ENCODE assay signal across 8 cellular contexts in the genomic region with DNA sequence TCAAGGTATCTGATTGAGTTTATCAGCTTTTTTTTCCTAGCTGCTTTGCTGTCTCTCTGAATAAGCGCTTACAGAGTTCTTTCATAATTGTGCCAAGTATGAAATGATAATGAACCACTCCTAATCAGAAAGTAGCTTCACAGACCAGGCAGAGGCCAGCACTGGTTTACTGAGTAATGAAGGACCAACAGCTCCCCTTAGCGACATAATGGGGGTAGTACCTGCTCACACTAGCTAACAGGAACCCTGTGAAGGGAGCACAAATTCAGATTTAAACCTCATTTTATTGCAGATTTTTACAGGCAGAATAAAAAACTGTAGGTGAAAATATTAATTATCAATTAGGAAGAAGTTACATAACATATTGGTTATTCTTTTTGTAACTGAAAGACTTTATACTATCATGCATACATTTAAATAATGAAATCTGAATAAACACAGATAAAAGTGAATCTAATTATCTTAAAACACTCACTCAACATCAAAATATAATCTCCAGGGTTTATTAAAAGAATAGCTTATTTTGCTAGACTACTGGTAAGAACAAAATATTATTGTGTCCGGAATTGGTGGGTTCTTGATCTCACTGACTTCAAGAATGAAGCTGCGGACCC. TPM values are rescaled to one million over a fixed set of nuclear protein-coding genes. Genes with fewer than 3 reads are reported as not detected.
A peak's percentile ranks its signal among the peaks of the same experiment; 100 is the strongest.
DNase-seq lines count a peak whose midpoint lies in the region; ATAC-seq and TF ChIP-seq lines count a peak whose summit lies in the region.

No MANE protein-coding gene starts in this region.

- H3K4me3 Mint-ChIP-seq in GM23338 (no peak overlapping the region), chondrocyte (ENCODE audit: unreplicated experiment) (no peak overlapping the region)

- H3K27me3 Mint-ChIP-seq in GM23338 (ENCODE audit: insufficient read depth, low read depth, poor library complexity): no peaks in the 10 kb centered on the region
- peaks cover 24% of the 10 kb centered on the region for H3K27me3 Mint-ChIP-seq in chondrocyte (ENCODE audit: low read depth)

- intact Hi-C loops in left lung (cut with DNase I) (loop anchor here in 1 of 2 donors (10.0 kb wide), 2 partner anchors 142 to 252 kb away; no protein-coding TSS in a partner anchor), vagina (cut with DNase I) (loop anchor here (10.0 kb wide), 1 partner anchor 252 kb away; no protein-coding TSS in a partner anchor)

- H3K9me3 ChIP-seq in left lung (no peaks in the 10 kb centered on the region), vagina (no peaks in the 10 kb centered on the region)

- H3K9me3 Mint-ChIP-seq in GM23338: no peaks in the 10 kb centered on the region
- H3K9me3 Mint-ChIP-seq in chondrocyte (ENCODE audit: low read depth): peaks cover under 1% of the 10 kb centered on the region

- peak; percentile 86 to 90 for TF ChIP-seq CTCF in GM23338 (conservative IDR thresholded peaks at IDR 0.05; ENCODE audit: low read depth in 2 of 2)
- TF ChIP-seq CTCF in chondrocyte (IDR thresholded peaks at IDR 0.05): peak; percentile 95
- TF ChIP-seq CTCF in left lung (IDR thresholded peaks at IDR 0.05): peak; percentile 59 to 65
- peak; percentile 36 to 73 (median 59) for TF ChIP-seq CTCF in vagina (IDR thresholded peaks at IDR 0.05)

- no peaks in the 10 kb centered on the region for H3K9me2 ChIP-seq in GM23338 (ENCODE audit: insufficient read depth)

- H3K27me3 ChIP-seq in GM23338 (ENCODE audit: insufficient read depth) (no peaks in the 10 kb centered on the region), left lung (no peaks in the 10 kb centered on the region), vagina (no peaks in the 10 kb centered on the region)

- H3K4me1 ChIP-seq in GM23338 (ENCODE audit: insufficient read depth) (no peaks in the 10 kb centered on the region), left lung (peaks cover 0 to 5% of the 10 kb centered on the region in 2 donors), vagina (no peaks in the 10 kb centered on the region)

- no peaks in the 10 kb centered on the region for H3K79me2 ChIP-seq in GM23338 (replicated peaks; ENCODE audit: insufficient read depth)

- H4K20me1 ChIP-seq in GM23338 (replicated peaks; ENCODE audit: insufficient read depth): no peaks in the 10 kb centered on the region

- no peak overlapping the region for H2AFZ ChIP-seq in GM23338

- DNase-seq in AG08396 (ENCODE audit: low spot score) (peak; percentile 86), GM23338 (ENCODE audit: low spot score) (peak; percentile 72), NCI-H510A (lab: John Stamatoyannopoulos, UW) (peak; percentile 43), chondrocyte (ENCODE audit: low spot score) (no peak), left lung (no peak), vagina (ENCODE audit: extremely low spot score in 2 of 2) (no peak)

- H3K4me2 ChIP-seq in GM23338: no peak overlapping the region

- no peak overlapping the region for H3K27ac Mint-ChIP-seq in GM23338
- H3K27ac Mint-ChIP-seq in chondrocyte (ENCODE audit: unreplicated experiment): no peak overlapping the region

- H3K4me1 Mint-ChIP-seq in GM23338 (no peaks in the 10 kb centered on the region), chondrocyte (ENCODE audit: low read depth) (no peaks in the 10 kb centered on the region)

- H3K36me3 ChIP-seq in GM23338 (ENCODE audit: insufficient read depth): no peaks in the 10 kb centered on the region
- no peaks in the 10 kb centered on the region for H3K36me3 ChIP-seq in left lung
- H3K36me3 ChIP-seq in vagina: no peaks in the 10 kb centered on the region

- no peaks in the 10 kb centered on the region for H3F3A ChIP-seq in GM23338 (replicated peaks; ENCODE audit: low read depth)

- TF ChIP-seq POLR2A in vagina (IDR thresholded peaks at IDR 0.05): no peak

- no peak overlapping the region for H3K27ac ChIP-seq in GM23338 (ENCODE audit: low read depth)
- no peak overlapping the region for H3K27ac ChIP-seq in left lung
- H3K27ac ChIP-seq in vagina: no peak overlapping the region

- ATAC-seq in GM23338 (peak; percentile 96), left lung (peak; percentile 99), HG02623 (IDR thresholded peaks at IDR 0.05; ENCODE audit: unreplicated experiment) (no peak), GM18502 (IDR thresholded peaks at IDR 0.05; ENCODE audit: poor library complexity, unreplicated experiment) (no peak)

- H3K4me3 ChIP-seq in GM23338: no peak overlapping the region
- no peak overlapping the region for H3K4me3 ChIP-seq in left lung
- H3K4me3 ChIP-seq in vagina: no peak overlapping the region

- no peaks in the 10 kb centered on the region for H3K36me3 Mint-ChIP-seq in GM23338 (ENCODE audit: low read depth)
- no peaks in the 10 kb centered on the region for H3K36me3 Mint-ChIP-seq in chondrocyte (ENCODE audit: low read depth)

TF ChIP-seq in GM23338, 12 proteins besides CTCF, POLR2A, EP300 and RAD21:
- TF ChIP-seq ZNF114 (CRISPR knock-in tag; IDR thresholded peaks at IDR 0.05) (no peak), NANOG (IDR thresholded peaks at IDR 0.05; ENCODE audit: borderline replicate concordance) (no peak), EZH2 (IDR thresholded peaks at IDR 0.05; ENCODE audit: low read depth, unreplicated experiment) (no peak)
- TF ChIP-seq, protein P1, sequence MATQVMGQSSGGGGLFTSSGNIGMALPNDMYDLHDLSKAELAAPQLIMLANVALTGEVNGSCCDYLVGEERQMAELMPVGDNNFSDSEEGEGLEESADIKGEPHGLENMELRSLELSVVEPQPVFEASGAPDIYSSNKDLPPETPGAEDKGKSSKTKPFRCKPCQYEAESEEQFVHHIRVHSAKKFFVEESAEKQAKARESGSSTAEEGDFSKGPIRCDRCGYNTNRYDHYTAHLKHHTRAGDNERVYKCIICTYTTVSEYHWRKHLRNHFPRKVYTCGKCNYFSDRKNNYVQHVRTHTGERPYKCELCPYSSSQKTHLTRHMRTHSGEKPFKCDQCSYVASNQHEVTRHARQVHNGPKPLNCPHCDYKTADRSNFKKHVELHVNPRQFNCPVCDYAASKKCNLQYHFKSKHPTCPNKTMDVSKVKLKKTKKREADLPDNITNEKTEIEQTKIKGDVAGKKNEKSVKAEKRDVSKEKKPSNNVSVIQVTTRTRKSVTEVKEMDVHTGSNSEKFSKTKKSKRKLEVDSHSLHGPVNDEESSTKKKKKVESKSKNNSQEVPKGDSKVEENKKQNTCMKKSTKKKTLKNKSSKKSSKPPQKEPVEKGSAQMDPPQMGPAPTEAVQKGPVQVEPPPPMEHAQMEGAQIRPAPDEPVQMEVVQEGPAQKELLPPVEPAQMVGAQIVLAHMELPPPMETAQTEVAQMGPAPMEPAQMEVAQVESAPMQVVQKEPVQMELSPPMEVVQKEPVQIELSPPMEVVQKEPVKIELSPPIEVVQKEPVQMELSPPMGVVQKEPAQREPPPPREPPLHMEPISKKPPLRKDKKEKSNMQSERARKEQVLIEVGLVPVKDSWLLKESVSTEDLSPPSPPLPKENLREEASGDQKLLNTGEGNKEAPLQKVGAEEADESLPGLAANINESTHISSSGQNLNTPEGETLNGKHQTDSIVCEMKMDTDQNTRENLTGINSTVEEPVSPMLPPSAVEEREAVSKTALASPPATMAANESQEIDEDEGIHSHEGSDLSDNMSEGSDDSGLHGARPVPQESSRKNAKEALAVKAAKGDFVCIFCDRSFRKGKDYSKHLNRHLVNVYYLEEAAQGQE (IDR thresholded peaks at IDR 0.05; ENCODE audit: unreplicated experiment): no peak

RNA-seq across cellular contexts. Expression of a gene that starts 53.7 kb away (rescaled TPM):
- not detected in 2 replicates for total RNA-seq in GM23338 (2014; rRNA removed; shearing (Covaris generic))
- not detected in 2 replicates for polyA plus RNA-seq in GM23338 (2016; fragmentation: Nextera tagmentation; extraction: Ambion mirVana)
- not detected in 3 replicates for total RNA-seq in chondrocyte
- not detected for total RNA-seq in left lung
- not detected for total RNA-seq in vagina

RNA-seq across cellular contexts. Expression of a gene that starts 59.6 kb away (rescaled TPM):
- 47.6 and 52.3 TPM in 2 replicates for total RNA-seq in GM23338 (2014; rRNA removed; shearing (Covaris generic))
- polyA plus RNA-seq in GM23338 (2016; fragmentation: Nextera tagmentation; extraction: Ambion mirVana): 14.8 and 15.9 TPM in 2 replicates
- total RNA-seq in chondrocyte (2.3 to 3.9 TPM (median 2.5 TPM) in 3 replicates), left lung (1 to 10 TPM; 2.4 to 4.7 TPM), vagina (1.5 TPM)

Comparison
In these comparisons a context has a peak if more than half of its experiments do, and no peak if none do; other contexts are left out.
1. DNase-seq: peak in AG08396 (single experiment), GM23338 (single experiment) and NCI-H510A (single experiment); none in chondrocyte (single experiment), left lung (0 of 2) and vagina (0 of 2).
2. ATAC-seq: peak in GM23338 (single experiment) and left lung (single experiment); none in HG02623 (single experiment) and GM18502 (single experiment).
3. Peak in every context shown above with its lines, with median percentiles within 50 percentile points of each other: CTCF ChIP-seq.